In genomic region chr1:224433671-224434446, GRCh38 we compare ENCODE assay signal across 8 cellular contexts. TPM values are rescaled to one million over a fixed set of nuclear protein-coding genes. Genes with fewer than 3 reads are reported as not detected.
DNase-seq lines count a peak whose midpoint lies in the region; ATAC-seq, FAIRE-seq and TF ChIP-seq lines count a peak whose summit lies in the region.

No MANE protein-coding gene starts in this region.

- peak overlapping the region; percentile 95 to 97 (median 95) for H3K27ac Mint-ChIP-seq in CD4-positive, CD25-positive, alpha-beta regulatory T cell
- peak overlapping the region; percentile 73 for H3K27ac Mint-ChIP-seq in activated B cell treated with CpG ODN at 0.5 μM for 24 hours

- ATAC-seq in CD4-positive, CD25-positive, alpha-beta regulatory T cell (ENCODE audit: low read depth in 2 of 2) = peak in 1 of 2 donors; percentile 4
- ATAC-seq in activated B cell treated with CpG ODN at 0.5 μM for 24 hours (ENCODE audit: low read depth) (peak; percentile 9), left lobe of liver (peak; percentile 48), GM19023 (IDR thresholded peaks at IDR 0.05; ENCODE audit: unreplicated experiment) (no peak), HG03520 (IDR thresholded peaks at IDR 0.05; ENCODE audit: unreplicated experiment) (no peak)

- H3K4me1 Mint-ChIP-seq in CD4-positive, CD25-positive, alpha-beta regulatory T cell = peaks cover 35 to 55% (median 46%) of the 10 kb centered on the region in 4 donors
- peaks cover 47% of the 10 kb centered on the region for H3K4me1 Mint-ChIP-seq in activated B cell treated with CpG ODN at 0.5 μM for 24 hours

- no peak for FAIRE-seq in HTR-8/SVneo (lab: Jason Lieb, UNC)

- no peaks in the 10 kb centered on the region for H3K9me3 ChIP-seq in CD4-positive, CD25-positive, alpha-beta regulatory T cell (ENCODE audit: control insufficient read depth in 2 of 2, low read length in 2 of 2)

- peak overlapping the region; percentile 91 for H3K4me3 ChIP-seq in CD4-positive, CD25-positive, alpha-beta regulatory T cell (ENCODE audit: low read depth, low read length)
- peak overlapping the region; percentile 89 for H3K4me3 ChIP-seq in choroid plexus epithelial cell (ENCODE audit: low read depth, low read length)

- H3K27me3 Mint-ChIP-seq in CD4-positive, CD25-positive, alpha-beta regulatory T cell = no peaks in the 10 kb centered on the region
- no peaks in the 10 kb centered on the region for H3K27me3 Mint-ChIP-seq in activated B cell treated with CpG ODN at 0.5 μM for 24 hours

- POLR2A ChIA-PET in activated B cell treated with CpG ODN at 0.5 μM for 24 hours (lab: Charles Lee) = interaction anchor here (0.7 to 1.7 kb wide), 7 partner anchors 8 to 1905 kb away, joined by 3 to 7 read pairs (median 5); no protein-coding TSS in a partner anchor

- H3K36me3 Mint-ChIP-seq in CD4-positive, CD25-positive, alpha-beta regulatory T cell = peaks cover under 1% of the 10 kb centered on the region
- H3K36me3 Mint-ChIP-seq in activated B cell treated with CpG ODN at 0.5 μM for 24 hours (ENCODE audit: low read depth) = peaks cover 30% of the 10 kb centered on the region

- no peaks in the 10 kb centered on the region for H3K9me3 Mint-ChIP-seq in CD4-positive, CD25-positive, alpha-beta regulatory T cell
- no peaks in the 10 kb centered on the region for H3K9me3 Mint-ChIP-seq in activated B cell treated with CpG ODN at 0.5 μM for 24 hours

- peak overlapping the region; percentile 92 to 97 (median 94) for H3K4me3 Mint-ChIP-seq in CD4-positive, CD25-positive, alpha-beta regulatory T cell
- peak overlapping the region; percentile 90 for H3K4me3 Mint-ChIP-seq in activated B cell treated with CpG ODN at 0.5 μM for 24 hours

- CTCF ChIA-PET in activated B cell treated with CpG ODN at 0.5 μM for 24 hours (lab: Charles Lee) = no interaction called here

- intact Hi-C loops in activated B cell treated with CpG ODN at 0.5 μM for 24 hours (cut with micrococcal nuclease) = loop anchor here (1.0 to 10.0 kb wide), 8 partner anchors 23 to 1973 kb away; partner anchors contain the start of genes CNIH4, DEGS1, FBXO28 and LBR

- DNase-seq in CD4-positive, CD25-positive, alpha-beta regulatory T cell = peak; percentile 52 to 63 (median 61)
- DNase-seq in HTR-8/SVneo (ENCODE audit: insufficient read length, low spot score) = peak; percentile 14
- peak; percentile 38 for DNase-seq in activated B cell treated with CpG ODN at 0.5 μM for 24 hours
- DNase-seq in choroid plexus epithelial cell (ENCODE audit: low read depth) = peak; percentile 22
- peak; percentile 57 for DNase-seq in left lobe of liver (ENCODE audit: low spot score)
- DNase-seq in stimulated activated CD4-positive, alpha-beta T cell treated with anti-CD3 and anti-CD28 coated beads, Interleukin-4, amount 100 ng/mL, for 48 hours (ENCODE audit: low read depth in 2 of 2) = peak; percentile 12 to 15

- H3K4me1 ChIP-seq in CD4-positive, CD25-positive, alpha-beta regulatory T cell (ENCODE audit: control insufficient read depth, insufficient read depth, low read length, poor library complexity, severe bottlenecking) = peaks cover 58% of the 10 kb centered on the region

- H3K27me3 ChIP-seq in CD4-positive, CD25-positive, alpha-beta regulatory T cell (ENCODE audit: control insufficient read depth, insufficient read depth, low read length) = no peaks in the 10 kb centered on the region

- TF ChIP-seq CTCF in activated B cell treated with CpG ODN at 0.5 μM for 24 hours (IDR thresholded peaks at IDR 0.05) (no peak), choroid plexus epithelial cell (conservative IDR thresholded peaks at IDR 0.05; ENCODE audit: low read depth, low read length) (no peak)

- peaks cover 6% of the 10 kb centered on the region for H3K36me3 ChIP-seq in CD4-positive, CD25-positive, alpha-beta regulatory T cell (ENCODE audit: control insufficient read depth, insufficient read depth, low read length)

- peak overlapping the region; percentile 90 for H3K27ac ChIP-seq in CD4-positive, CD25-positive, alpha-beta regulatory T cell (ENCODE audit: insufficient read depth, low read length, poor library complexity, severe bottlenecking)

RNA-seq across cellular contexts. Expression of gene WDR26, which starts 0.7 kb away (rescaled TPM):
- 209 TPM for total RNA-seq in CD4-positive, CD25-positive, alpha-beta regulatory T cell
- polyA plus RNA-seq in CD4-positive, CD25-positive, alpha-beta regulatory T cell = 1 to 10 TPM; 2.6 to 5.3 (median 3.3) TPM
- total RNA-seq in activated B cell treated with CpG ODN at 0.5 μM for 24 hours (75.3 and 91.3 TPM in 2 replicates), left lobe of liver (27.2 TPM)

Comparison
In these comparisons a context has a peak if more than half of its experiments do, and no peak if none do; other contexts are left out.
1. ATAC-seq: peak in activated B cell treated with CpG ODN at 0.5 μM for 24 hours (single experiment) and left lobe of liver (single experiment); none in GM19023 (single experiment) and HG03520 (single experiment).
2. Peak in every context shown above with its lines, with median percentiles within 50 percentile points of each other: DNase-seq.